In the genomic region with DNA sequence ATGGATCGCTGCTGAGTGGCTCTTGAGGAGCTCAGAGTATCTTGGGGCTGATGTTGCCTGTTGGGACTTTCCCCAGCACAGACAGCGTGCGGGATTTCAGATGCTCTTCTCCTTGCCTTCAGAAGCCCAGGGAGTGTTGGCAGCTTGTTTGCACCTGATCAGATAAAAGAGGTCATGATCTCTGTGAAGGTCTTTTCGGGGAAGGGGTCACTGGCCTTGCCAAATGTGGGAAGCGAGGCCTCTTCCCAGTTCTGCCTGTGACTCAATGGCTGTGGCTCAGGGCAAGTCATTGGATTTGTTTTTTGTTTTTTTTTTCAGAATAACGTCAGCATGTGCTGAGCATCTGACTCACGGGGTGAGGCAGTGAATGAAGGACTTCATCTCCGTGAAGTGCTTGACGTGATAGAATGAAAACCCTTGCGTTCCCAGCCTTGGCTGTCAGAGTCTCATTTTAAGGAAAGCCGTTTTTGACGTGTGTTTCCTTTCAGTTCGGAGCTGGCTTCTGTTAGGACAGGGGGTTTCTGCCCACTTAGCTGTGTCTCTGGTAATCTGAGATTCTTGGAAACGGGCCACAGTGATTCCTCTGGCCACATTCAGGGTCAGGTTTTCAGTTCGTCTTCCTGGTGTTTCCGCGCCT, we compare ENCODE assay signal across 10 cellular contexts. TPM values are rescaled to one million over a fixed set of nuclear protein-coding genes. Genes with fewer than 3 reads are reported as not detected.
DNase-seq lines count a peak whose midpoint lies in the region; ATAC-seq and TF ChIP-seq lines count a peak whose summit lies in the region.
"Had no signal": no experiment of that assay in that cellular context is flagged by ENCODE, and none has a peak within 500 bp of the region (broad histone marks: within the 10 kb centered on the region; RNA-seq: fewer than 3 reads in every experiment).

No MANE protein-coding gene starts in this region.

- peaks cover 31% of the 10 kb centered on the region for H3K4me1 Mint-ChIP-seq in progenitor cell of endocrine pancreas (ENCODE audit: low read depth)

- peak overlapping the region; percentile 41 for H3K4me3 ChIP-seq in fibroblast of pulmonary artery (replicated peaks; ENCODE audit: low read depth, low read length)

- POLR2A ChIA-PET in RWPE1 (lab: Yijun Ruan, JAX; ENCODE audit: low non-redundant PET), result no interaction called here

- ATAC-seq in GM21576 (IDR thresholded peaks at IDR 0.05; ENCODE audit: unreplicated experiment), result no peak

- no peak overlapping the region for H3K4me3 Mint-ChIP-seq in progenitor cell of endocrine pancreas (ENCODE audit: low read depth)
- H3K4me3 Mint-ChIP-seq: central memory CD8-positive, alpha-beta T cell had no signal

- H3K27me3 Mint-ChIP-seq in progenitor cell of endocrine pancreas, result no peaks in the 10 kb centered on the region
- H3K27me3 Mint-ChIP-seq: central memory CD8-positive, alpha-beta T cell had no signal

- no peaks in the 10 kb centered on the region for H3K9me3 Mint-ChIP-seq in progenitor cell of endocrine pancreas (ENCODE audit: low read depth)
- H3K9me3 Mint-ChIP-seq: central memory CD8-positive, alpha-beta T cell had no signal

- TF ChIP-seq CTCF in RWPE1 (conservative IDR thresholded peaks at IDR 0.05; ENCODE audit: low read depth), result no peak
- no peak for TF ChIP-seq CTCF in fibroblast of pulmonary artery (IDR thresholded peaks at IDR 0.05; ENCODE audit: low read length, missing control alignments)
- TF ChIP-seq CTCF in progenitor cell of endocrine pancreas (IDR thresholded peaks at IDR 0.05; ENCODE audit: unreplicated experiment), result no peak

- peaks cover 11% of the 10 kb centered on the region for H3K36me3 Mint-ChIP-seq in progenitor cell of endocrine pancreas (ENCODE audit: insufficient read depth)

- CTCF ChIA-PET in RWPE1 (lab: Yijun Ruan, JAX), result interaction anchor here (0.7 kb wide), 1 partner anchor 158 kb away, joined by 3 read pairs; no protein-coding TSS in a partner anchor

- peak overlapping the region; percentile 50 for H3K27ac Mint-ChIP-seq in progenitor cell of endocrine pancreas

- DNase-seq in DMS79 (lab: John Stamatoyannopoulos, UW), result peak; percentile 64
- peak; percentile 88 for DNase-seq in RWPE1 (ENCODE audit: low spot score)
- DNase-seq in fibroblast of pulmonary artery (ENCODE audit: low read depth), result peak; percentile 97
- no peak for DNase-seq in progenitor cell of endocrine pancreas (ENCODE audit: low spot score, unreplicated experiment)
- no peak for DNase-seq in NCI-H1436 treated with DMSO at 0.1 percent for 48 hours (lab: John Stamatoyannopoulos, UW)
- DNase-seq in DMS 273 treated with DMSO at 0.1 percent for 48 hours (lab: John Stamatoyannopoulos, UW), result no peak
- DNase-seq in activated T-cell treated with anti-CD3 and anti-CD28 coated beads, Interleukin-2, amount 50 U/mL, for 1 hour, result no peak
- DNase-seq: retina had no signal

- H3K27ac ChIP-seq in RWPE1, result peak overlapping the region; percentile 66

RNA-seq across cellular contexts. Expression of gene GALNT2, which starts 46.7 kb away (rescaled TPM):
- 92.4 and 95.2 TPM in 2 replicates for total RNA-seq in progenitor cell of endocrine pancreas

Comparison
In these comparisons a context has a peak if more than half of its experiments do, and no peak if none do; other contexts are left out.
1. DNase-seq: peak in DMS79 (single experiment), RWPE1 (single experiment) and fibroblast of pulmonary artery (single experiment); none in progenitor cell of endocrine pancreas (single experiment), NCI-H1436 treated with DMSO at 0.1 percent for 48 hours (single experiment), DMS 273 treated with DMSO at 0.1 percent for 48 hours (single experiment) and activated T-cell treated with anti-CD3 and anti-CD28 coated beads, Interleukin-2, amount 50 U/mL, for 1 hour (single experiment).